ENCODE assay signal across 2 cellular contexts in genomic region chr1:27561126-27561899, GRCh38.
TF ChIP-seq lines count a peak whose summit lies in the region.

No MANE protein-coding gene starts in this region.

TF ChIP-seq in K562, 482 proteins besides CTCF, POLR2A, EP300 and RAD21 (continues in another document):
- TF ChIP-seq HMG20A (CRISPR knock-in tag; conservative IDR thresholded peaks at IDR 0.05) (no peak), SP2 (IDR thresholded peaks at IDR 0.05; ENCODE audit: extremely low read depth, low read depth, low read length, poor library complexity, severe bottlenecking) (no peak), SAFB (IDR thresholded peaks at IDR 0.05; ENCODE audit: borderline replicate concordance, low read depth, low read length) (no peak), KDM2B (CRISPR knock-in tag; IDR thresholded peaks at IDR 0.05) (no peak), TAF1 (IDR thresholded peaks at IDR 0.05; ENCODE audit: control insufficient read depth, extremely low read depth, insufficient read depth, low read length, severe bottlenecking) (no peak), CBX8 (IDR thresholded peaks at IDR 0.05; ENCODE audit: borderline replicate concordance, extremely low read depth, low read depth, low read length, poor library complexity, severe bottlenecking) (no peak), CUX1 (CRISPR knock-in tag; IDR thresholded peaks at IDR 0.05) (no peak), TSC22D4 (tag; IDR thresholded peaks at IDR 0.05) (no peak), SRSF3 (IDR thresholded peaks at IDR 0.05; ENCODE audit: insufficient read depth, low read length) (no peak), GTF2F1 (IDR thresholded peaks at IDR 0.05; ENCODE audit: low read depth, low read length) (no peak), MCM3 (IDR thresholded peaks at IDR 0.05) (no peak), CHD4 (IDR thresholded peaks at IDR 0.05; ENCODE audit: insufficient read depth, insufficient replicate concordance, low read depth, low read length, poor library complexity, severe bottlenecking) (no peak), NFATC3 (IDR thresholded peaks at IDR 0.05) (no peak), ZNF407 (IDR thresholded peaks at IDR 0.05; ENCODE audit: low read depth) (peak; percentile 46; the same call in 1 of the 2 replicates), ZNF717 (CRISPR knock-in tag; IDR thresholded peaks at IDR 0.05) (no peak)

TF ChIP-seq in HEK293T, 16 proteins besides CTCF, POLR2A, EP300 and RAD21:
- TF ChIP-seq LEF1 (IDR thresholded peaks at IDR 0.05; ENCODE audit: borderline replicate concordance), result no peak
- TF ChIP-seq PKNOX1 (IDR thresholded peaks at IDR 0.05), result no peak
- TF ChIP-seq HDGF (IDR thresholded peaks at IDR 0.05; ENCODE audit: borderline replicate concordance), result no peak
- no peak for TF ChIP-seq TARDBP (IDR thresholded peaks at IDR 0.05)
- TF ChIP-seq ARNT (IDR thresholded peaks at IDR 0.05), result no peak
- no peak for TF ChIP-seq ELF4 (IDR thresholded peaks at IDR 0.05)
- TF ChIP-seq NFRKB (IDR thresholded peaks at IDR 0.05), result no peak
- TF ChIP-seq SP1 (IDR thresholded peaks at IDR 0.05), result no peak
